1 cellular context compared by ENCODE assay signal in genomic region chr9:77987104-77987656, GRCh38.
TF ChIP-seq lines count a peak whose summit lies in the region.

No MANE protein-coding gene starts in this region.

TF ChIP-seq in SK-N-SH, 30 proteins besides CTCF, POLR2A, EP300 and RAD21 (continued from another document):
- TF ChIP-seq, protein P1, sequence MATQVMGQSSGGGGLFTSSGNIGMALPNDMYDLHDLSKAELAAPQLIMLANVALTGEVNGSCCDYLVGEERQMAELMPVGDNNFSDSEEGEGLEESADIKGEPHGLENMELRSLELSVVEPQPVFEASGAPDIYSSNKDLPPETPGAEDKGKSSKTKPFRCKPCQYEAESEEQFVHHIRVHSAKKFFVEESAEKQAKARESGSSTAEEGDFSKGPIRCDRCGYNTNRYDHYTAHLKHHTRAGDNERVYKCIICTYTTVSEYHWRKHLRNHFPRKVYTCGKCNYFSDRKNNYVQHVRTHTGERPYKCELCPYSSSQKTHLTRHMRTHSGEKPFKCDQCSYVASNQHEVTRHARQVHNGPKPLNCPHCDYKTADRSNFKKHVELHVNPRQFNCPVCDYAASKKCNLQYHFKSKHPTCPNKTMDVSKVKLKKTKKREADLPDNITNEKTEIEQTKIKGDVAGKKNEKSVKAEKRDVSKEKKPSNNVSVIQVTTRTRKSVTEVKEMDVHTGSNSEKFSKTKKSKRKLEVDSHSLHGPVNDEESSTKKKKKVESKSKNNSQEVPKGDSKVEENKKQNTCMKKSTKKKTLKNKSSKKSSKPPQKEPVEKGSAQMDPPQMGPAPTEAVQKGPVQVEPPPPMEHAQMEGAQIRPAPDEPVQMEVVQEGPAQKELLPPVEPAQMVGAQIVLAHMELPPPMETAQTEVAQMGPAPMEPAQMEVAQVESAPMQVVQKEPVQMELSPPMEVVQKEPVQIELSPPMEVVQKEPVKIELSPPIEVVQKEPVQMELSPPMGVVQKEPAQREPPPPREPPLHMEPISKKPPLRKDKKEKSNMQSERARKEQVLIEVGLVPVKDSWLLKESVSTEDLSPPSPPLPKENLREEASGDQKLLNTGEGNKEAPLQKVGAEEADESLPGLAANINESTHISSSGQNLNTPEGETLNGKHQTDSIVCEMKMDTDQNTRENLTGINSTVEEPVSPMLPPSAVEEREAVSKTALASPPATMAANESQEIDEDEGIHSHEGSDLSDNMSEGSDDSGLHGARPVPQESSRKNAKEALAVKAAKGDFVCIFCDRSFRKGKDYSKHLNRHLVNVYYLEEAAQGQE (IDR thresholded peaks at IDR 0.05; ENCODE audit: low read depth, low read length), result no peak
- peak; percentile 36; the same call in 1 of the 2 replicates for TF ChIP-seq POLR2AphosphoS5 (IDR thresholded peaks at IDR 0.05; ENCODE audit: low read depth, low read length)
- TF ChIP-seq CHD2 (IDR thresholded peaks at IDR 0.05; ENCODE audit: low read length, partially characterized antibody), result peak; percentile 75
- TF ChIP-seq RCOR1 (IDR thresholded peaks at IDR 0.05; ENCODE audit: low read length), result peak; percentile 90
- peak; percentile 49; the same call in 1 of the 2 replicates for TF ChIP-seq TEAD4 (IDR thresholded peaks at IDR 0.05; ENCODE audit: borderline replicate concordance, insufficient read depth)
- no peak for TF ChIP-seq ELF1 (IDR thresholded peaks at IDR 0.05)
- TF ChIP-seq, protein P2, sequence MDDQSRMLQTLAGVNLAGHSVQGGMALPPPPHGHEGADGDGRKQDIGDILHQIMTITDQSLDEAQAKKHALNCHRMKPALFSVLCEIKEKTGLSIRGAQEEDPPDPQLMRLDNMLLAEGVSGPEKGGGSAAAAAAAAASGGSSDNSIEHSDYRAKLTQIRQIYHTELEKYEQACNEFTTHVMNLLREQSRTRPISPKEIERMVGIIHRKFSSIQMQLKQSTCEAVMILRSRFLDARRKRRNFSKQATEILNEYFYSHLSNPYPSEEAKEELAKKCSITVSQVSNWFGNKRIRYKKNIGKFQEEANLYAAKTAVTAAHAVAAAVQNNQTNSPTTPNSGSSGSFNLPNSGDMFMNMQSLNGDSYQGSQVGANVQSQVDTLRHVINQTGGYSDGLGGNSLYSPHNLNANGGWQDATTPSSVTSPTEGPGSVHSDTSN (IDR thresholded peaks at IDR 0.05), result peak; percentile 38
- no peak for TF ChIP-seq ZBTB33 (IDR thresholded peaks at IDR 0.05; ENCODE audit: borderline replicate concordance, low read depth)
- TF ChIP-seq GATA2 (CRISPR knock-in tag; IDR thresholded peaks at IDR 0.05), result peak; percentile 87
- TF ChIP-seq, protein P3, sequence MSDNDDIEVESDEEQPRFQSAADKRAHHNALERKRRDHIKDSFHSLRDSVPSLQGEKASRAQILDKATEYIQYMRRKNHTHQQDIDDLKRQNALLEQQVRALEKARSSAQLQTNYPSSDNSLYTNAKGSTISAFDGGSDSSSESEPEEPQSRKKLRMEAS (IDR thresholded peaks at IDR 0.05; ENCODE audit: low read depth), result no peak
- no peak for TF ChIP-seq IRF3 (IDR thresholded peaks at IDR 0.05; ENCODE audit: low read depth, low read length)
- TF ChIP-seq NFIC (IDR thresholded peaks at IDR 0.05; ENCODE audit: borderline replicate concordance), result no peak
- peak; percentile 82 for TF ChIP-seq TCF12 (IDR thresholded peaks at IDR 0.05)
- no peak for TF ChIP-seq MEF2A (IDR thresholded peaks at IDR 0.05; ENCODE audit: borderline replicate concordance, low read depth)
- peak; percentile 52 for TF ChIP-seq JUND (IDR thresholded peaks at IDR 0.05)
- no peak for TF ChIP-seq RFX5 (IDR thresholded peaks at IDR 0.05; ENCODE audit: low read length)
TF ChIP-seq in SK-N-SH: peak in this region for 10.
